Comparison of ENCODE assay signal across 3 cellular contexts in genomic region chr11:3081386-3081751, GRCh38.
TF ChIP-seq lines count a peak whose summit lies in the region.

No MANE protein-coding gene starts in this region.

TF ChIP-seq in HepG2, 621 proteins besides CTCF, POLR2A, EP300 and RAD21:
- no peak for TF ChIP-seq NONO (IDR thresholded peaks at IDR 0.05)
- no peak for TF ChIP-seq NONO (CRISPR knock-in tag; conservative IDR thresholded peaks at IDR 0.05)
- no peak for TF ChIP-seq ZNF564 (CRISPR knock-in tag; IDR thresholded peaks at IDR 0.05)
- TF ChIP-seq, protein P1, sequence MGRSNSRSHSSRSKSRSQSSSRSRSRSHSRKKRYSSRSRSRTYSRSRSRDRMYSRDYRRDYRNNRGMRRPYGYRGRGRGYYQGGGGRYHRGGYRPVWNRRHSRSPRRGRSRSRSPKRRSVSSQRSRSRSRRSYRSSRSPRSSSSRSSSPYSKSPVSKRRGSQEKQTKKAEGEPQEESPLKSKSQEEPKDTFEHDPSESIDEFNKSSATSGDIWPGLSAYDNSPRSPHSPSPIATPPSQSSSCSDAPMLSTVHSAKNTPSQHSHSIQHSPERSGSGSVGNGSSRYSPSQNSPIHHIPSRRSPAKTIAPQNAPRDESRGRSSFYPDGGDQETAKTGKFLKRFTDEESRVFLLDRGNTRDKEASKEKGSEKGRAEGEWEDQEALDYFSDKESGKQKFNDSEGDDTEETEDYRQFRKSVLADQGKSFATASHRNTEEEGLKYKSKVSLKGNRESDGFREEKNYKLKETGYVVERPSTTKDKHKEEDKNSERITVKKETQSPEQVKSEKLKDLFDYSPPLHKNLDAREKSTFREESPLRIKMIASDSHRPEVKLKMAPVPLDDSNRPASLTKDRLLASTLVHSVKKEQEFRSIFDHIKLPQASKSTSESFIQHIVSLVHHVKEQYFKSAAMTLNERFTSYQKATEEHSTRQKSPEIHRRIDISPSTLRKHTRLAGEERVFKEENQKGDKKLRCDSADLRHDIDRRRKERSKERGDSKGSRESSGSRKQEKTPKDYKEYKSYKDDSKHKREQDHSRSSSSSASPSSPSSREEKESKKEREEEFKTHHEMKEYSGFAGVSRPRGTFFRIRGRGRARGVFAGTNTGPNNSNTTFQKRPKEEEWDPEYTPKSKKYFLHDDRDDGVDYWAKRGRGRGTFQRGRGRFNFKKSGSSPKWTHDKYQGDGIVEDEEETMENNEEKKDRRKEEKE (IDR thresholded peaks at IDR 0.05): no peak
- no peak for TF ChIP-seq JUND (CRISPR knock-in tag; IDR thresholded peaks at IDR 0.05)
- TF ChIP-seq FOXP1 (IDR thresholded peaks at IDR 0.05): no peak
- TF ChIP-seq FOXP1 (CRISPR knock-in tag; IDR thresholded peaks at IDR 0.05): no peak
- TF ChIP-seq YEATS4 (CRISPR knock-in tag; IDR thresholded peaks at IDR 0.05; ENCODE audit: borderline replicate concordance): no peak
- TF ChIP-seq RELA (CRISPR knock-in tag; IDR thresholded peaks at IDR 0.05): no peak
- no peak for TF ChIP-seq ZNF3 (CRISPR knock-in tag; IDR thresholded peaks at IDR 0.05)
- peak; percentile 89 for TF ChIP-seq MAFF (IDR thresholded peaks at IDR 0.05; ENCODE audit: low read depth, low read length)
- TF ChIP-seq, protein P2, sequence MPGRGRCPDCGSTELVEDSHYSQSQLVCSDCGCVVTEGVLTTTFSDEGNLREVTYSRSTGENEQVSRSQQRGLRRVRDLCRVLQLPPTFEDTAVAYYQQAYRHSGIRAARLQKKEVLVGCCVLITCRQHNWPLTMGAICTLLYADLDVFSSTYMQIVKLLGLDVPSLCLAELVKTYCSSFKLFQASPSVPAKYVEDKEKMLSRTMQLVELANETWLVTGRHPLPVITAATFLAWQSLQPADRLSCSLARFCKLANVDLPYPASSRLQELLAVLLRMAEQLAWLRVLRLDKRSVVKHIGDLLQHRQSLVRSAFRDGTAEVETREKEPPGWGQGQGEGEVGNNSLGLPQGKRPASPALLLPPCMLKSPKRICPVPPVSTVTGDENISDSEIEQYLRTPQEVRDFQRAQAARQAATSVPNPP (CRISPR knock-in tag; IDR thresholded peaks at IDR 0.05): no peak
- peak; percentile 87 to 94 for TF ChIP-seq MAFK (conservative IDR thresholded peaks at IDR 0.05 in 1 of 2, IDR thresholded peaks at IDR 0.05 in 1 of 2; ENCODE audit: low read length in 2 of 2)

TF ChIP-seq in IMR-90, 13 proteins besides CTCF, POLR2A, EP300 and RAD21:
- TF ChIP-seq RCOR1 (IDR thresholded peaks at IDR 0.05; ENCODE audit: insufficient replicate concordance, low read length): no peak
- peak; percentile 93 for TF ChIP-seq MAFK (IDR thresholded peaks at IDR 0.05; ENCODE audit: low read depth, low read length)

TF ChIP-seq in H1, 55 proteins besides CTCF, POLR2A, EP300 and RAD21:
- TF ChIP-seq MAFK (IDR thresholded peaks at IDR 0.05; ENCODE audit: low read depth, low read length) (0 out of 2 replicates have a peak, but pooled peaks have one; percentile 52), FOSL1 (IDR thresholded peaks at IDR 0.05; ENCODE audit: insufficient read depth, low read depth, low read length) (no peak)
